In genomic region chr3:39100500-39100886, GRCh38 we compare ENCODE assay signal across 21 cellular contexts. TPM values are rescaled to one million over a fixed set of nuclear protein-coding genes. Genes with fewer than 3 reads are reported as not detected.
"Had no signal": no experiment of that assay in that cellular context is flagged by ENCODE, and none has a peak within 500 bp of the region (broad histone marks: within the 10 kb centered on the region; RNA-seq: fewer than 3 reads in every experiment).

No MANE protein-coding gene starts in this region.

- H3K27me3 Mint-ChIP-seq: progenitor cell of endocrine pancreas; stimulated activated naive B cell treated with anti-CD40 and anti-IgM and Interleukin-4, amounts not matched to agents 10 μg/mL and 1 μg/mL and 100 μg/mL, for 72 hours had no signal

- H3K4me3 ChIP-seq: hepatocyte, left ventricle myocardium inferior, lung, mucosa of descending colon, neural progenitor cell, ovary, right atrium auricular region, right lobe of liver, smooth muscle cell, stomach, testis, thyroid gland, upper lobe of right lung had no signal

- H3K9me3 Mint-ChIP-seq: natural killer cell; nephron progenitor cell; neural progenitor cell; stimulated activated naive B cell treated with anti-CD40 and anti-IgM and Interleukin-4, amounts not matched to agents 10 μg/mL and 1 μg/mL and 100 μg/mL, for 72 hours had no signal

- H3K9me3 ChIP-seq: left ventricle myocardium inferior, mucosa of descending colon, neutrophil, ovary, right atrium auricular region, right lobe of liver, stomach, testis, thyroid gland, upper lobe of right lung had no signal

- H3K27me3 ChIP-seq: hepatocyte, neural progenitor cell, neutrophil, ovary, right atrium auricular region, right lobe of liver, stomach, testis, thyroid gland, upper lobe of right lung had no signal

- H3K36me3 ChIP-seq: neural progenitor cell, ovary had no signal

- H3K4me1 ChIP-seq: neural progenitor cell had no signal

- DNase-seq: islet precursor cell; left ventricle myocardium inferior; midbrain; natural killer cell; occipital lobe; ovary; right lobe of liver; stimulated activated naive B cell treated with anti-CD40 and anti-IgM and Interleukin-4, amounts not matched to agents 10 μg/mL and 1 μg/mL and 100 μg/mL, for 72 hours; testis; upper lobe of right lung had no signal

- H3K27ac Mint-ChIP-seq: natural killer cell; nephron progenitor cell; neural progenitor cell; progenitor cell of endocrine pancreas; stimulated activated naive B cell treated with anti-CD40 and anti-IgM and Interleukin-4, amounts not matched to agents 10 μg/mL and 1 μg/mL and 100 μg/mL, for 72 hours had no signal

- H3K36me3 Mint-ChIP-seq: natural killer cell had no signal

- H3K27ac ChIP-seq: hepatocyte, left ventricle myocardium inferior, neural progenitor cell, neutrophil, ovary, right atrium auricular region, right lobe of liver, stomach, testis, upper lobe of right lung had no signal

- H3K4me3 Mint-ChIP-seq: natural killer cell; nephron progenitor cell; neural progenitor cell; stimulated activated naive B cell treated with anti-CD40 and anti-IgM and Interleukin-4, amounts not matched to agents 10 μg/mL and 1 μg/mL and 100 μg/mL, for 72 hours had no signal

RNA-seq across cellular contexts. Expression of gene SCN11A, which starts 48.7 kb away (rescaled TPM):
- polyA plus RNA-seq: smooth muscle cell had no signal
